14 cellular contexts compared by ENCODE assay signal in genomic region chr18:79356435-79356834, GRCh38.
DNase-seq lines count a peak whose midpoint lies in the region; ATAC-seq and TF ChIP-seq lines count a peak whose summit lies in the region.
"Had no signal": no experiment of that assay in that cellular context is flagged by ENCODE, and none has a peak within 500 bp of the region (broad histone marks: within the 10 kb centered on the region; RNA-seq: fewer than 3 reads in every experiment).

No MANE protein-coding gene starts in this region.

- H3K27ac ChIP-seq in OCI-LY3 (ENCODE audit: low read length), result peak overlapping the region; percentile 59
- H3K27ac ChIP-seq: lower lobe of right lung, prostate gland, upper lobe of right lung had no signal

- peak; percentile 89 for ATAC-seq in GM18867 (IDR thresholded peaks at IDR 0.05; ENCODE audit: unreplicated experiment)
- ATAC-seq in GM21515 (IDR thresholded peaks at IDR 0.05; ENCODE audit: unreplicated experiment), result peak; percentile 93
- peak; percentile 89 for ATAC-seq in HG03039 (IDR thresholded peaks at IDR 0.05; ENCODE audit: unreplicated experiment)
- no peak for ATAC-seq in stimulated activated naive CD8-positive, alpha-beta T cell treated with anti-CD3 and anti-CD28 coated beads, Interleukin-15, Interleukin-2, amounts not matched to agents 100 U/mL and 50 U/mL, for 24 hours
- ATAC-seq: lower lobe of right lung, upper lobe of right lung had no signal

- H3K4me1 Mint-ChIP-seq in activated naive CD4-positive, alpha-beta T cell treated with anti-CD3 and anti-CD28 coated beads, Interleukin-2, amount 10 ng/mL, durations not matched to agents 7 days and 5 days, result no peaks in the 10 kb centered on the region

- H3K27me3 ChIP-seq in OCI-LY3 (ENCODE audit: low read depth, low read length), result no peaks in the 10 kb centered on the region
- H3K27me3 ChIP-seq: upper lobe of right lung had no signal

- peak overlapping the region; percentile 46 for H3K9ac ChIP-seq in OCI-LY3 (ENCODE audit: low read length)

- no peak for TF ChIP-seq CTCF in OCI-LY3 (IDR thresholded peaks at IDR 0.05; ENCODE audit: low read depth, low read length)

- H3K36me3 ChIP-seq in OCI-LY3 (replicated peaks; ENCODE audit: low read depth, low read length), result peaks cover 33% of the 10 kb centered on the region
- H3K36me3 ChIP-seq: prostate gland had no signal

- H3K36me3 Mint-ChIP-seq in activated naive CD4-positive, alpha-beta T cell treated with anti-CD3 and anti-CD28 coated beads, Interleukin-2, amount 10 ng/mL, durations not matched to agents 7 days and 5 days, result peaks cover 2% of the 10 kb centered on the region

- no peak overlapping the region for H3K4me3 Mint-ChIP-seq in activated naive CD4-positive, alpha-beta T cell treated with anti-CD3 and anti-CD28 coated beads, Interleukin-2, amount 10 ng/mL, durations not matched to agents 7 days and 5 days
- H3K4me3 Mint-ChIP-seq: CD4-positive, CD25-positive, alpha-beta regulatory T cell had no signal

- no peaks in the 10 kb centered on the region for H4K20me1 ChIP-seq in OCI-LY3 (ENCODE audit: insufficient read depth, low read length)

- H3K9me3 ChIP-seq in OCI-LY3 (ENCODE audit: insufficient read depth, low read length), result no peaks in the 10 kb centered on the region
- H3K9me3 ChIP-seq: lower lobe of right lung, prostate gland, upper lobe of right lung had no signal

- no peaks in the 10 kb centered on the region for H3K9me3 Mint-ChIP-seq in activated naive CD4-positive, alpha-beta T cell treated with anti-CD3 and anti-CD28 coated beads, Interleukin-2, amount 10 ng/mL, durations not matched to agents 7 days and 5 days
- H3K9me3 Mint-ChIP-seq: CD4-positive, CD25-positive, alpha-beta regulatory T cell had no signal

- H3K4me2 ChIP-seq in OCI-LY3 (ENCODE audit: low read length), result peak overlapping the region; percentile 88

- CTCF ChIA-PET in activated naive CD4-positive, alpha-beta T cell treated with anti-CD3 and anti-CD28 coated beads, Interleukin-2, amount 10 ng/mL, durations not matched to agents 7 days and 5 days (lab: Charles Lee), result no interaction called here

- H3K27me3 Mint-ChIP-seq in activated naive CD4-positive, alpha-beta T cell treated with anti-CD3 and anti-CD28 coated beads, Interleukin-2, amount 10 ng/mL, durations not matched to agents 7 days and 5 days, result no peaks in the 10 kb centered on the region
- H3K27me3 Mint-ChIP-seq: CD4-positive, CD25-positive, alpha-beta regulatory T cell had no signal

- no peak for DNase-seq in activated T-cell treated with anti-CD3 and anti-CD28 coated beads, Interleukin-2, amount 50 U/mL, for 1 hour
- DNase-seq in activated naive CD4-positive, alpha-beta T cell treated with anti-CD3 and anti-CD28 coated beads, Interleukin-2, amount 10 ng/mL, durations not matched to agents 7 days and 5 days, result no peak
- no peak for DNase-seq in 8988T
- DNase-seq in stimulated activated naive CD8-positive, alpha-beta T cell treated with anti-CD3 and anti-CD28 coated beads, Interleukin-15, Interleukin-2, amounts not matched to agents 100 U/mL and 50 U/mL, for 24 hours, result no peak
- DNase-seq: activated gamma-delta T cell treated with Interleukin-2 at 50 U/mL for 16 hours; CD4-positive, CD25-positive, alpha-beta regulatory T cell; lower lobe of right lung; NCI-H2029 treated with DMSO at 0.1 percent for 48 hours; upper lobe of right lung had no signal

- H3K4me1 ChIP-seq in OCI-LY3 (ENCODE audit: low read length), result peaks cover 23% of the 10 kb centered on the region
- H3K4me1 ChIP-seq: lower lobe of right lung, prostate gland, upper lobe of right lung had no signal

- H3K79me2 ChIP-seq in OCI-LY3 (ENCODE audit: low read length), result no peaks in the 10 kb centered on the region

- H3K4me3 ChIP-seq in OCI-LY3 (ENCODE audit: low read length), result peak overlapping the region; percentile 70
- H3K4me3 ChIP-seq: lower lobe of right lung, prostate gland, upper lobe of right lung had no signal

- peak overlapping the region; percentile 29; the same call in 1 of the 2 replicates for H2AFZ ChIP-seq in OCI-LY3 (ENCODE audit: low read depth, low read length)

- no peak overlapping the region for H3K27ac Mint-ChIP-seq in activated naive CD4-positive, alpha-beta T cell treated with anti-CD3 and anti-CD28 coated beads, Interleukin-2, amount 10 ng/mL, durations not matched to agents 7 days and 5 days
- H3K27ac Mint-ChIP-seq: CD4-positive, CD25-positive, alpha-beta regulatory T cell had no signal
